19 cellular contexts compared by ENCODE assay signal in the genomic region with DNA sequence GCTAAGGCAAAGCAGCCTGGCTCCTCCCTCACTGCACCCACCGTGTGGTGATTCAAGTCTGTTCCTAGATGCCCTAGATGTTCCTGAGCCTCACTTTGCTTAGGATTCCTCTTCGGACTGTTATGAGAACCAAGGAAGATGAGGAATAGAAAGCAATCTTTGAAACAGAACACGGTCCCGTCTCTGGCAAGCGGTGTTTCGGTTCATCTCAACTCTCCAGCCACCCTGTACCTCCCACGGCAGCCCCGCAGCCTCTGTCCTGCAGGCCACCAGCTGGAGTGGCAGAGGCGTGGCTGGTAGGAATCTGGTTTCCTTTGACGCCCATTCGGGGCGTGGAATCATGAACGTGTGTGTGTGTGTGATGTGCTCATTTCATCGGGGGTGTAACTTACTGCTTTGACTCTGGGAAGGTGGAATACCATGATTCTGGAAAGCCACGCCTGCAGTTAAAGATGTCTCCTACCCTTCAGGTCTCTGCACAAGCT. TPM values are rescaled to one million over a fixed set of nuclear protein-coding genes. Genes with fewer than 3 reads are reported as not detected.
"Had no signal": no experiment of that assay in that cellular context is flagged by ENCODE, and none has a peak within 500 bp of the region (broad histone marks: within the 10 kb centered on the region; RNA-seq: fewer than 3 reads in every experiment).

No MANE protein-coding gene starts in this region.

- H3K36me3 Mint-ChIP-seq: activated naive CD4-positive, alpha-beta T cell treated with anti-CD3 and anti-CD28 coated beads, Interleukin-2, amount 50 U/mL, for 24 hours; naive thymus-derived CD4-positive, alpha-beta T cell had no signal

- H3K27me3 ChIP-seq: gastrocnemius medialis, ovary, transverse colon had no signal

- DNase-seq: activated CD4-positive, alpha-beta T cell treated with anti-CD3 and anti-CD28 coated beads, Interleukin-2, amount 50 U/mL, for 4 hours; activated gamma-delta T cell; effector CD4-positive, alpha-beta T cell; gastrocnemius medialis; kidney; left ventricle myocardium inferior; mammary epithelial cell; naive thymus-derived CD4-positive, alpha-beta T cell; ovary; psoas muscle; stimulated activated CD4-positive, alpha-beta T cell treated with anti-CD3 and anti-CD28 coated beads, Interleukin-2, amount 100 ng/mL, for 24 hours; stimulated activated naive CD8-positive, alpha-beta T cell treated with anti-CD3 and anti-CD28 coated beads, Interleukin-15, Interleukin-2, amounts not matched to agents 100 U/mL and 50 U/mL, for 24 hours; T-helper 2 cell; transverse colon had no signal

- ATAC-seq: gastrocnemius medialis; naive thymus-derived CD4-positive, alpha-beta T cell; psoas muscle; sciatic nerve; stimulated activated naive CD8-positive, alpha-beta T cell treated with anti-CD3 and anti-CD28 coated beads, Interleukin-15, Interleukin-2, amounts not matched to agents 100 U/mL and 50 U/mL, for 24 hours had no signal

- H3K9me3 Mint-ChIP-seq: activated naive CD4-positive, alpha-beta T cell treated with anti-CD3 and anti-CD28 coated beads, Interleukin-2, amount 50 U/mL, for 24 hours had no signal

- H3K4me3 Mint-ChIP-seq: activated naive CD4-positive, alpha-beta T cell treated with anti-CD3 and anti-CD28 coated beads, Interleukin-2, amount 50 U/mL, for 24 hours; naive thymus-derived CD4-positive, alpha-beta T cell had no signal

- H3K27ac Mint-ChIP-seq: activated naive CD4-positive, alpha-beta T cell treated with anti-CD3 and anti-CD28 coated beads, Interleukin-2, amount 50 U/mL, for 24 hours; naive thymus-derived CD4-positive, alpha-beta T cell had no signal

- H3K4me1 Mint-ChIP-seq: activated naive CD4-positive, alpha-beta T cell treated with anti-CD3 and anti-CD28 coated beads, Interleukin-2, amount 50 U/mL, for 24 hours had no signal

- H3K27ac ChIP-seq: gastrocnemius medialis, left ventricle myocardium inferior, ovary, psoas muscle, transverse colon had no signal

- H3K9me3 ChIP-seq: gastrocnemius medialis, left ventricle myocardium inferior, ovary, psoas muscle, transverse colon had no signal

- FAIRE-seq: bronchial epithelial cell, kidney, TTC549 had no signal

- H3K4me3 ChIP-seq: gastrocnemius medialis, left ventricle myocardium inferior, ovary, psoas muscle, transverse colon had no signal

- H3K36me3 ChIP-seq: gastrocnemius medialis, left ventricle myocardium inferior, ovary, transverse colon had no signal

- H3K4me1 ChIP-seq: gastrocnemius medialis, psoas muscle, transverse colon had no signal

RNA-seq across cellular contexts. Expression of a gene that starts 21.3 kb away (rescaled TPM):
- total RNA-seq: activated CD8-positive, alpha-beta memory T cell treated with anti-CD3 and anti-CD28 coated beads for 36 hours; mammary epithelial cell; naive thymus-derived CD4-positive, alpha-beta T cell had no signal
- polyA plus RNA-seq: mammary epithelial cell; naive thymus-derived CD4-positive, alpha-beta T cell had no signal
